Comparison of ENCODE assay signal across 1 cellular context in the genomic region with DNA sequence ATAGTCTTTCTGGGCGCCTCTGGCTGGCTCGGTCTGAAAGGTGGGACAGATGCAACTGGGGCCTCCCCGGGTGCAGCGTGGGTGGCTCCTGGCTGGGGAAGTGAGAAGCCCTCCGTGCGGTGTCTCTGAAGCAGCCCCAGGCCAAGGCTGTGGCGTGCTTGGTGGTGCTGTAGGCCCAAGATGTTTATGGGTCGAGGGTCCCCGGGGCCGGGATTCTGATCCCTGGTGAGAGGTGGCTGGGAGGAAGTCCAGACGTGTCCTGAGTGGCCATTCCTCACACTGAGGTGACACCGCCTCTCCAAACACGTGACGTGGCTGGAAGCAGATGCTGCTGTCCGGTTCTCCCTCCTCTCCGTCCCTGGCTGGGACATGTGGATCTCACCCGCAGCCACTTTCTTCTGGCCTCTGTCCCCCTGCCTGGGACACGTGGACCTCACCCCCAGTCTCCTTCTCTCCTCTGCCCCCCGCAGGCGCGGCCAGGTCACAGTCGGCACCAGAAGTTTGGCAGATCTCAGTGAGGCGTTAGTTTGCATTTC.
A peak's percentile ranks its signal among the peaks of the same experiment; 100 is the strongest.
TF ChIP-seq lines count a peak whose summit lies in the region.

No MANE protein-coding gene starts in this region.

TF ChIP-seq in GM12878, 131 proteins besides CTCF, POLR2A, EP300 and RAD21 (continued from another document):
- TF ChIP-seq, protein P1, sequence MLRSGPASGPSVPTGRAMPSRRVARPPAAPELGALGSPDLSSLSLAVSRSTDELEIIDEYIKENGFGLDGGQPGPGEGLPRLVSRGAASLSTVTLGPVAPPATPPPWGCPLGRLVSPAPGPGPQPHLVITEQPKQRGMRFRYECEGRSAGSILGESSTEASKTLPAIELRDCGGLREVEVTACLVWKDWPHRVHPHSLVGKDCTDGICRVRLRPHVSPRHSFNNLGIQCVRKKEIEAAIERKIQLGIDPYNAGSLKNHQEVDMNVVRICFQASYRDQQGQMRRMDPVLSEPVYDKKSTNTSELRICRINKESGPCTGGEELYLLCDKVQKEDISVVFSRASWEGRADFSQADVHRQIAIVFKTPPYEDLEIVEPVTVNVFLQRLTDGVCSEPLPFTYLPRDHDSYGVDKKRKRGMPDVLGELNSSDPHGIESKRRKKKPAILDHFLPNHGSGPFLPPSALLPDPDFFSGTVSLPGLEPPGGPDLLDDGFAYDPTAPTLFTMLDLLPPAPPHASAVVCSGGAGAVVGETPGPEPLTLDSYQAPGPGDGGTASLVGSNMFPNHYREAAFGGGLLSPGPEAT (IDR thresholded peaks at IDR 0.05; ENCODE audit: low read depth): peak; percentile 15; the same call in 1 of the 2 replicates
- TF ChIP-seq EED (IDR thresholded peaks at IDR 0.05; ENCODE audit: low read depth) (peak; percentile 41; the same call in 1 of the 2 replicates), NRF1 (conservative IDR thresholded peaks at IDR 0.05; ENCODE audit: low read depth, low read length) (no peak), RUNX3 (IDR thresholded peaks at IDR 0.05; ENCODE audit: low read length) (peak; percentile 42; the same call in 1 of the 2 replicates), NR2F1 (conservative IDR thresholded peaks at IDR 0.05) (peak; percentile 47), ESRRA (IDR thresholded peaks at IDR 0.05; ENCODE audit: low read length) (no peak), YBX1 (IDR thresholded peaks at IDR 0.05) (no peak), IKZF2 (IDR thresholded peaks at IDR 0.05) (peak; percentile 40 to 50), ZNF622 (IDR thresholded peaks at IDR 0.05) (no peak), POLR2AphosphoS5 (IDR thresholded peaks at IDR 0.05; ENCODE audit: low read length) (peak; percentile 68), ZNF24 (IDR thresholded peaks at IDR 0.05) (no peak), FOXM1 (IDR thresholded peaks at IDR 0.05; ENCODE audit: low read depth, low read length) (no peak), JUNB (IDR thresholded peaks at IDR 0.05) (no peak), BCL11A (IDR thresholded peaks at IDR 0.05; ENCODE audit: low read depth, low read length) (0 out of 2 replicates have a peak, but pooled peaks have one; percentile 18), RCOR1 (conservative IDR thresholded peaks at IDR 0.05; ENCODE audit: low read depth, low read length) (no peak), CBFB (IDR thresholded peaks at IDR 0.05; ENCODE audit: low read depth) (no peak), SIX5 (IDR thresholded peaks at IDR 0.05; ENCODE audit: low read depth, low read length, severe bottlenecking) (no peak), ATF7 (IDR thresholded peaks at IDR 0.05; ENCODE audit: low read depth) (0 out of 2 replicates have a peak, but pooled peaks have one; percentile 8), ZNF207 (IDR thresholded peaks at IDR 0.05; ENCODE audit: borderline replicate concordance) (peak; percentile 76; the same call in 1 of the 2 replicates), GATAD2B (conservative IDR thresholded peaks at IDR 0.05; ENCODE audit: low read depth) (peak; percentile 88), PAX8 (IDR thresholded peaks at IDR 0.05) (no peak), CREB1 (IDR thresholded peaks at IDR 0.05; ENCODE audit: low read depth) (no peak), CBX3 (IDR thresholded peaks at IDR 0.05; ENCODE audit: borderline replicate concordance, low read depth) (no peak), NR2C2 (IDR thresholded peaks at IDR 0.05; ENCODE audit: borderline replicate concordance, control insufficient read depth, insufficient read length, low read depth) (no peak), DPF2 (IDR thresholded peaks at IDR 0.05) (peak; percentile 92), RB1 (IDR thresholded peaks at IDR 0.05; ENCODE audit: borderline replicate concordance) (peak; percentile 75; the same call in 1 of the 2 replicates), SMAD5 (IDR thresholded peaks at IDR 0.05; ENCODE audit: low read depth) (no peak), IKZF1 (conservative IDR thresholded peaks at IDR 0.05) (peak; percentile 80)
- TF ChIP-seq, protein P2, sequence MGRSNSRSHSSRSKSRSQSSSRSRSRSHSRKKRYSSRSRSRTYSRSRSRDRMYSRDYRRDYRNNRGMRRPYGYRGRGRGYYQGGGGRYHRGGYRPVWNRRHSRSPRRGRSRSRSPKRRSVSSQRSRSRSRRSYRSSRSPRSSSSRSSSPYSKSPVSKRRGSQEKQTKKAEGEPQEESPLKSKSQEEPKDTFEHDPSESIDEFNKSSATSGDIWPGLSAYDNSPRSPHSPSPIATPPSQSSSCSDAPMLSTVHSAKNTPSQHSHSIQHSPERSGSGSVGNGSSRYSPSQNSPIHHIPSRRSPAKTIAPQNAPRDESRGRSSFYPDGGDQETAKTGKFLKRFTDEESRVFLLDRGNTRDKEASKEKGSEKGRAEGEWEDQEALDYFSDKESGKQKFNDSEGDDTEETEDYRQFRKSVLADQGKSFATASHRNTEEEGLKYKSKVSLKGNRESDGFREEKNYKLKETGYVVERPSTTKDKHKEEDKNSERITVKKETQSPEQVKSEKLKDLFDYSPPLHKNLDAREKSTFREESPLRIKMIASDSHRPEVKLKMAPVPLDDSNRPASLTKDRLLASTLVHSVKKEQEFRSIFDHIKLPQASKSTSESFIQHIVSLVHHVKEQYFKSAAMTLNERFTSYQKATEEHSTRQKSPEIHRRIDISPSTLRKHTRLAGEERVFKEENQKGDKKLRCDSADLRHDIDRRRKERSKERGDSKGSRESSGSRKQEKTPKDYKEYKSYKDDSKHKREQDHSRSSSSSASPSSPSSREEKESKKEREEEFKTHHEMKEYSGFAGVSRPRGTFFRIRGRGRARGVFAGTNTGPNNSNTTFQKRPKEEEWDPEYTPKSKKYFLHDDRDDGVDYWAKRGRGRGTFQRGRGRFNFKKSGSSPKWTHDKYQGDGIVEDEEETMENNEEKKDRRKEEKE (IDR thresholded peaks at IDR 0.05): no peak
- TF ChIP-seq, protein P3, sequence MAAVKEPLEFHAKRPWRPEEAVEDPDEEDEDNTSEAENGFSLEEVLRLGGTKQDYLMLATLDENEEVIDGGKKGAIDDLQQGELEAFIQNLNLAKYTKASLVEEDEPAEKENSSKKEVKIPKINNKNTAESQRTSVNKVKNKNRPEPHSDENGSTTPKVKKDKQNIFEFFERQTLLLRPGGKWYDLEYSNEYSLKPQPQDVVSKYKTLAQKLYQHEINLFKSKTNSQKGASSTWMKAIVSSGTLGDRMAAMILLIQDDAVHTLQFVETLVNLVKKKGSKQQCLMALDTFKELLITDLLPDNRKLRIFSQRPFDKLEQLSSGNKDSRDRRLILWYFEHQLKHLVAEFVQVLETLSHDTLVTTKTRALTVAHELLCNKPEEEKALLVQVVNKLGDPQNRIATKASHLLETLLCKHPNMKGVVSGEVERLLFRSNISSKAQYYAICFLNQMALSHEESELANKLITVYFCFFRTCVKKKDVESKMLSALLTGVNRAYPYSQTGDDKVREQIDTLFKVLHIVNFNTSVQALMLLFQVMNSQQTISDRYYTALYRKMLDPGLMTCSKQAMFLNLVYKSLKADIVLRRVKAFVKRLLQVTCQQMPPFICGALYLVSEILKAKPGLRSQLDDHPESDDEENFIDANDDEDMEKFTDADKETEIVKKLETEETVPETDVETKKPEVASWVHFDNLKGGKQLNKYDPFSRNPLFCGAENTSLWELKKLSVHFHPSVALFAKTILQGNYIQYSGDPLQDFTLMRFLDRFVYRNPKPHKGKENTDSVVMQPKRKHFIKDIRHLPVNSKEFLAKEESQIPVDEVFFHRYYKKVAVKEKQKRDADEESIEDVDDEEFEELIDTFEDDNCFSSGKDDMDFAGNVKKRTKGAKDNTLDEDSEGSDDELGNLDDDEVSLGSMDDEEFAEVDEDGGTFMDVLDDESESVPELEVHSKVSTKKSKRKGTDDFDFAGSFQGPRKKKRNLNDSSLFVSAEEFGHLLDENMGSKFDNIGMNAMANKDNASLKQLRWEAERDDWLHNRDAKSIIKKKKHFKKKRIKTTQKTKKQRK (IDR thresholded peaks at IDR 0.05; ENCODE audit: low read depth, low read length): no peak
- TF ChIP-seq, protein P4, sequence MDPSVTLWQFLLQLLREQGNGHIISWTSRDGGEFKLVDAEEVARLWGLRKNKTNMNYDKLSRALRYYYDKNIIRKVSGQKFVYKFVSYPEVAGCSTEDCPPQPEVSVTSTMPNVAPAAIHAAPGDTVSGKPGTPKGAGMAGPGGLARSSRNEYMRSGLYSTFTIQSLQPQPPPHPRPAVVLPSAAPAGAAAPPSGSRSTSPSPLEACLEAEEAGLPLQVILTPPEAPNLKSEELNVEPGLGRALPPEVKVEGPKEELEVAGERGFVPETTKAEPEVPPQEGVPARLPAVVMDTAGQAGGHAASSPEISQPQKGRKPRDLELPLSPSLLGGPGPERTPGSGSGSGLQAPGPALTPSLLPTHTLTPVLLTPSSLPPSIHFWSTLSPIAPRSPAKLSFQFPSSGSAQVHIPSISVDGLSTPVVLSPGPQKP (IDR thresholded peaks at IDR 0.05; ENCODE audit: low read depth, low read length): no peak
- TF ChIP-seq, protein P5, sequence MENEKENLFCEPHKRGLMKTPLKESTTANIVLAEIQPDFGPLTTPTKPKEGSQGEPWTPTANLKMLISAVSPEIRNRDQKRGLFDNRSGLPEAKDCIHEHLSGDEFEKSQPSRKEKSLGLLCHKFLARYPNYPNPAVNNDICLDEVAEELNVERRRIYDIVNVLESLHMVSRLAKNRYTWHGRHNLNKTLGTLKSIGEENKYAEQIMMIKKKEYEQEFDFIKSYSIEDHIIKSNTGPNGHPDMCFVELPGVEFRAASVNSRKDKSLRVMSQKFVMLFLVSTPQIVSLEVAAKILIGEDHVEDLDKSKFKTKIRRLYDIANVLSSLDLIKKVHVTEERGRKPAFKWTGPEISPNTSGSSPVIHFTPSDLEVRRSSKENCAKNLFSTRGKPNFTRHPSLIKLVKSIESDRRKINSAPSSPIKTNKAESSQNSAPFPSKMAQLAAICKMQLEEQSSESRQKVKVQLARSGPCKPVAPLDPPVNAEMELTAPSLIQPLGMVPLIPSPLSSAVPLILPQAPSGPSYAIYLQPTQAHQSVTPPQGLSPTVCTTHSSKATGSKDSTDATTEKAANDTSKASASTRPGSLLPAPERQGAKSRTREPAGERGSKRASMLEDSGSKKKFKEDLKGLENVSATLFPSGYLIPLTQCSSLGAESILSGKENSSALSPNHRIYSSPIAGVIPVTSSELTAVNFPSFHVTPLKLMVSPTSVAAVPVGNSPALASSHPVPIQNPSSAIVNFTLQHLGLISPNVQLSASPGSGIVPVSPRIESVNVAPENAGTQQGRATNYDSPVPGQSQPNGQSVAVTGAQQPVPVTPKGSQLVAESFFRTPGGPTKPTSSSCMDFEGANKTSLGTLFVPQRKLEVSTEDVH (IDR thresholded peaks at IDR 0.05; ENCODE audit: low read depth, partially characterized antibody): no peak
- TF ChIP-seq, protein P6, sequence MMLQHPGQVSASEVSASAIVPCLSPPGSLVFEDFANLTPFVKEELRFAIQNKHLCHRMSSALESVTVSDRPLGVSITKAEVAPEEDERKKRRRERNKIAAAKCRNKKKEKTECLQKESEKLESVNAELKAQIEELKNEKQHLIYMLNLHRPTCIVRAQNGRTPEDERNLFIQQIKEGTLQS (IDR thresholded peaks at IDR 0.05; ENCODE audit: borderline replicate concordance, extremely low read depth, low read depth, low read length): no peak
